Comparison of ENCODE assay signal across 10 cellular contexts in genomic region chr5:93249651-93250289, GRCh38.
DNase-seq lines count a peak whose midpoint lies in the region; ATAC-seq and TF ChIP-seq lines count a peak whose summit lies in the region.
"Had no signal": no experiment of that assay in that cellular context is flagged by ENCODE, and none has a peak within 500 bp of the region (broad histone marks: within the 10 kb centered on the region; RNA-seq: fewer than 3 reads in every experiment).

No MANE protein-coding gene starts in this region.

- POLR2A ChIA-PET in activated CD4-positive, alpha-beta T cell treated with anti-CD3 and anti-CD28 coated beads for 36 hours (lab: Charles Lee), result no interaction called here

- H3K4me3 ChIP-seq in mammary epithelial cell (replicated peaks in 1 of 3; ENCODE audit: insufficient read depth in 1 of 3, low read depth in 2 of 3, low read length in 3 of 3) (peak overlapping the region; percentile 34 to 42 (median 36)), lung (no peak overlapping the region), tibial nerve (peak overlapping the region; percentile 11 to 48 (median 34))

- no peak overlapping the region for H3K56ac ChIP-seq in H9 (ENCODE audit: insufficient read length, low read depth, low read length)

- no peak overlapping the region for H3K27ac Mint-ChIP-seq in H9
- no peak overlapping the region for H3K27ac Mint-ChIP-seq in activated CD4-positive, alpha-beta T cell treated with anti-CD3 and anti-CD28 coated beads for 36 hours

- H3K27ac ChIP-seq in mammary epithelial cell (ENCODE audit: insufficient read depth, low read depth, low read length), result peak overlapping the region; percentile 48
- H3K27ac ChIP-seq in lung (ENCODE audit: low read depth in 1 of 2, low read length in 1 of 2), result peak overlapping the region in 1 of 2 donors; percentile 68
- peak overlapping the region; percentile 63 to 93 (median 76) for H3K27ac ChIP-seq in tibial nerve
- no peak overlapping the region for H3K27ac ChIP-seq in H9 (ENCODE audit: insufficient read length, low read depth, low read length)
- H3K27ac ChIP-seq: neutrophil had no signal

- no peak overlapping the region for H3K4ac ChIP-seq in H9 (ENCODE audit: low read depth, low read length)

- H3K79me2 ChIP-seq in mammary epithelial cell (ENCODE audit: insufficient read depth, low read length), result no peaks in the 10 kb centered on the region
- H3K79me2 ChIP-seq in H9 (ENCODE audit: insufficient read depth, low read length), result no peaks in the 10 kb centered on the region

- peak in 1 of 2 donors; percentile 29 for TF ChIP-seq EP300 in tibial nerve (IDR thresholded peaks at IDR 0.05)

- no peak overlapping the region for H2AK5ac ChIP-seq in H9 (ENCODE audit: insufficient read length, low read length)

- no peaks in the 10 kb centered on the region for H3K79me1 ChIP-seq in H9 (ENCODE audit: insufficient read depth, low read depth, low read length, poor library complexity, severe bottlenecking)

- BruUV-seq in mammary epithelial cell (replicated peaks; lab: Mats Ljungman, UMichigan), result no TSS peak

- H3K14ac ChIP-seq in H9 (ENCODE audit: insufficient read depth, low read length), result no peak overlapping the region

- no peak overlapping the region for H2BK120ac ChIP-seq in H9 (ENCODE audit: low read depth, low read length, poor library complexity, severe bottlenecking)

- no peaks in the 10 kb centered on the region for H3K36me3 Mint-ChIP-seq in H9 (ENCODE audit: insufficient read depth in 1 of 3, low read depth in 3 of 3)
- H3K36me3 Mint-ChIP-seq in activated CD4-positive, alpha-beta T cell treated with anti-CD3 and anti-CD28 coated beads for 36 hours (ENCODE audit: low read depth), result no peaks in the 10 kb centered on the region

- TF ChIP-seq POLR2A in tibial nerve (IDR thresholded peaks at IDR 0.05), result no peak

- H3K4me2 ChIP-seq in mammary epithelial cell (ENCODE audit: insufficient read depth, low read depth, low read length), result peak overlapping the region; percentile 83
- H3K4me2 ChIP-seq in H9 (ENCODE audit: insufficient read depth, insufficient read length, low read length), result no peak overlapping the region

- no peak overlapping the region for H3T11ph ChIP-seq in H9 (ENCODE audit: low read length)

- H4K5ac ChIP-seq in H9 (ENCODE audit: insufficient read length, low read depth, low read length), result no peak overlapping the region

- in situ Hi-C loops in mammary epithelial cell (cut with MboI; ENCODE audit: low sequenced_read_pairs in 2 of 2), result no loop called here

- ATAC-seq in lung (ENCODE audit: insufficient read depth, low FRiP score), result peak; percentile 24
- no peak for ATAC-seq in GM19035 (IDR thresholded peaks at IDR 0.05; ENCODE audit: unreplicated experiment)
- ATAC-seq in activated CD4-positive, alpha-beta T cell treated with anti-CD3 and anti-CD28 coated beads for 36 hours, result no peak

- no peak overlapping the region for H4K91ac ChIP-seq in H9 (ENCODE audit: insufficient read length, low read depth, low read length)

- H4K8ac ChIP-seq in H9 (replicated peaks; ENCODE audit: insufficient read length, low read depth, low read length), result no peak overlapping the region

- H3K23me2 ChIP-seq in H9 (ENCODE audit: insufficient read length, low read depth, low read length, poor library complexity, severe bottlenecking), result no peaks in the 10 kb centered on the region

- H4K20me1 ChIP-seq in mammary epithelial cell (ENCODE audit: insufficient read depth, low read length) (no peaks in the 10 kb centered on the region), H9 (ENCODE audit: control insufficient read depth, insufficient read depth, insufficient read length) (no peaks in the 10 kb centered on the region)

- H3K9me3 ChIP-seq in mammary epithelial cell (replicated peaks; ENCODE audit: insufficient read depth, low read length) (no peaks in the 10 kb centered on the region), lung (ENCODE audit: control insufficient read depth in 2 of 2, insufficient read depth in 1 of 2, low read length in 1 of 2) (no peaks in the 10 kb centered on the region), tibial nerve (no peaks in the 10 kb centered on the region), H9 (ENCODE audit: control insufficient read depth, low read depth, low read length) (no peaks in the 10 kb centered on the region)
- H3K9me3 ChIP-seq: neutrophil had no signal

- H3K9ac ChIP-seq in mammary epithelial cell (ENCODE audit: insufficient read depth, low read length) (peak overlapping the region; percentile 31), H9 (ENCODE audit: extremely low read depth, insufficient read length, low read length) (no peak overlapping the region)

- H3K9me3 Mint-ChIP-seq in H9, result no peaks in the 10 kb centered on the region
- no peaks in the 10 kb centered on the region for H3K9me3 Mint-ChIP-seq in activated CD4-positive, alpha-beta T cell treated with anti-CD3 and anti-CD28 coated beads for 36 hours (ENCODE audit: low read depth)

- DNase-seq in NCI-H460 (ENCODE audit: extremely low read depth, low read depth) (peak; percentile 32), mammary epithelial cell (peak; percentile 53), lung (ENCODE audit: low spot score) (no peak), tibial nerve (ENCODE audit: low spot score in 2 of 2) (no peak), H9 (no peak)
- DNase-seq in activated CD8-positive, alpha-beta memory T cell treated with anti-CD3 and anti-CD28 coated beads, Interleukin-2, amount 50 U/mL, for 48 hours, result no peak
- no peak for DNase-seq in activated CD4-positive, alpha-beta T cell treated with anti-CD3 and anti-CD28 coated beads for 36 hours
- DNase-seq: activated gamma-delta T cell had no signal

- H2BK20ac ChIP-seq in H9 (ENCODE audit: low read depth, low read length, poor library complexity, severe bottlenecking), result no peak overlapping the region

- no peaks in the 10 kb centered on the region for H3K27me3 ChIP-seq in mammary epithelial cell (ENCODE audit: insufficient read depth, low read length)
- H3K27me3 ChIP-seq in lung (ENCODE audit: control insufficient read depth, insufficient read depth), result no peaks in the 10 kb centered on the region
- no peaks in the 10 kb centered on the region for H3K27me3 ChIP-seq in tibial nerve
- H3K27me3 ChIP-seq in H9 (ENCODE audit: insufficient read depth, low read length), result no peaks in the 10 kb centered on the region; the same call in 1 of the 2 replicates
- H3K27me3 ChIP-seq: neutrophil had no signal

- no peak overlapping the region for H3K4me3 Mint-ChIP-seq in H9
- no peak overlapping the region for H3K4me3 Mint-ChIP-seq in activated CD4-positive, alpha-beta T cell treated with anti-CD3 and anti-CD28 coated beads for 36 hours

- no peak overlapping the region for H3K18ac ChIP-seq in H9 (ENCODE audit: insufficient read length, low read depth, low read length)

- dilution Hi-C loops in mammary epithelial cell (cut with HindIII; ENCODE audit: low sequenced_read_pairs), result no loop called here

- 19% methylated on average over 7 of the region's 11 CpGs for WGBS in mammary epithelial cell (ENCODE audit: low coverage, missing lambda C conversion rate)
- WGBS in lung, 2 donors, result 70 to 76% methylated on average over 11 of the region's 11 CpGs
- 32 to 37% methylated on average over 11 of the region's 11 CpGs for WGBS in tibial nerve, 2 donors
- WGBS in H9 (ENCODE audit: extremely low coverage, insufficient read length, low lambda C conversion rate), result no CpG with 5 or more reads among the region's 11 CpGs

- no peak overlapping the region for H2BK12ac ChIP-seq in H9 (ENCODE audit: insufficient read length, low read depth, low read length)

- intact Hi-C loops in mammary epithelial cell (cut with micrococcal nuclease), result loop anchor here (10.0 kb wide), 2 partner anchors 155 to 335 kb away; no protein-coding TSS in a partner anchor
- intact Hi-C loops in activated CD4-positive, alpha-beta T cell treated with anti-CD3 and anti-CD28 coated beads for 36 hours (cut with DNase I, micrococcal nuclease), result no loop called here

- H3K4me1 ChIP-seq in mammary epithelial cell (ENCODE audit: insufficient read depth, low read length) (peaks cover 16% of the 10 kb centered on the region), lung (ENCODE audit: control insufficient read depth in 2 of 2, insufficient read depth in 2 of 2, low read length in 2 of 2) (no peaks in the 10 kb centered on the region), tibial nerve (peaks cover 0 to 59% (median 11%) of the 10 kb centered on the region in 4 donors), H9 (ENCODE audit: insufficient read depth, low read length) (no peaks in the 10 kb centered on the region)

- CTCF ChIA-PET in mammary epithelial cell (lab: Charles Lee; ENCODE audit: low non-redundant PET), result interaction anchor here (0.9 kb wide), 1 partner anchor 158 kb away, joined by 6 read pairs; no protein-coding TSS in a partner anchor
- CTCF ChIA-PET in activated CD4-positive, alpha-beta T cell treated with anti-CD3 and anti-CD28 coated beads for 36 hours (lab: Charles Lee), result no interaction called here

- H3K4me1 Mint-ChIP-seq in H9, result peaks cover 12 to 13% of the 10 kb centered on the region in 2 experiments
- H3K4me1 Mint-ChIP-seq in activated CD4-positive, alpha-beta T cell treated with anti-CD3 and anti-CD28 coated beads for 36 hours, result no peaks in the 10 kb centered on the region

- TF ChIP-seq CTCF in mammary epithelial cell (conservative IDR thresholded peaks at IDR 0.05 in 1 of 2, IDR thresholded peaks at IDR 0.05 in 1 of 2; ENCODE audit: extremely low read depth in 1 of 2, insufficient read depth in 1 of 2, low read depth in 1 of 2, low read length in 2 of 2), result no peak
- TF ChIP-seq CTCF in lung (IDR thresholded peaks at IDR 0.05; ENCODE audit: control extremely low read depth, extremely low read depth), result no peak
- TF ChIP-seq CTCF in tibial nerve (IDR thresholded peaks at IDR 0.05), result no peak
- no peak for TF ChIP-seq CTCF in H9 (conservative IDR thresholded peaks at IDR 0.05)

- no peak overlapping the region for H2BK15ac ChIP-seq in H9 (ENCODE audit: low read depth, low read length)

- H3K23ac ChIP-seq in H9 (ENCODE audit: insufficient read length, low read depth, low read length), result no peak overlapping the region

- no peak overlapping the region for H2BK5ac ChIP-seq in H9 (ENCODE audit: insufficient read length, low read length)

- H3K27me3 Mint-ChIP-seq in H9 (ENCODE audit: low read depth), result peaks cover 50% of the 10 kb centered on the region
- no peaks in the 10 kb centered on the region for H3K27me3 Mint-ChIP-seq in activated CD4-positive, alpha-beta T cell treated with anti-CD3 and anti-CD28 coated beads for 36 hours

- H2AFZ ChIP-seq in mammary epithelial cell (ENCODE audit: low read depth, low read length) (peak overlapping the region; percentile 82), H9 (ENCODE audit: low read length) (no peak overlapping the region)

- H3K36me3 ChIP-seq in mammary epithelial cell (ENCODE audit: insufficient read depth, low read length) (no peaks in the 10 kb centered on the region), lung (ENCODE audit: control insufficient read depth in 2 of 2, insufficient read depth in 2 of 2, low read length in 2 of 2) (no peaks in the 10 kb centered on the region), tibial nerve (no peaks in the 10 kb centered on the region)
- H3K36me3 ChIP-seq: neutrophil had no signal

Comparison
In these comparisons a context has a peak if more than half of its experiments do, and no peak if none do; other contexts are left out.
1. DNase-seq: peak in NCI-H460 (single experiment) and mammary epithelial cell (single experiment); none in lung (single experiment), tibial nerve (0 of 2), activated CD8-positive, alpha-beta memory T cell treated with anti-CD3 and anti-CD28 coated beads, Interleukin-2, amount 50 U/mL, for 48 hours (single experiment), H9 (single experiment) and activated CD4-positive, alpha-beta T cell treated with anti-CD3 and anti-CD28 coated beads for 36 hours (single experiment).